In the genomic region with DNA sequence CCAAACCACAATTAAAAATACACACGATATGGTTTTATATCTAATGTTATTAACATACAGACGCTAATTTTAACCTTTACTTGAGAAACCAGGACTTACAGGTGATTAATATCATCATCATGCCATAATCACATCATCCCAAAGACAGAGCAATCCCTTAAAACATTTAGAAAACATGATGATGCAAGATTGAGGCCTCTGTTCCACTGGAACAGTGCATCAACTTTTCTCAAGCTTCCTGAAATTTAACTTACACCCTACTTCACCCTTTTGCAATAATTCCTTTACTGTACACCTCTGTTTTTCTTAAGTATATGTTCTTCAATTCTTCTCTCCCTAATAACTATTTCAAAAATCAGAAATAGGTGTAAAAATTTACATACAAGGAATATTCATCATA, we compare ENCODE assay signal across 32 cellular contexts. TPM values are rescaled to one million over a fixed set of nuclear protein-coding genes. Genes with fewer than 3 reads are reported as not detected.
"Had no signal": no experiment of that assay in that cellular context is flagged by ENCODE, and none has a peak within 500 bp of the region (broad histone marks: within the 10 kb centered on the region; RNA-seq: fewer than 3 reads in every experiment).

No MANE protein-coding gene starts in this region.

- H3K27me3 ChIP-seq: colonic mucosa, esophagus squamous epithelium, gastrocnemius medialis, heart right ventricle, left lung had no signal

- H3K4me1 ChIP-seq: colonic mucosa, esophagus squamous epithelium, gastrocnemius medialis, heart right ventricle, left lung, lower lobe of right lung had no signal

- H3K27ac ChIP-seq: colonic mucosa, epithelial cell of prostate, esophagus squamous epithelium, gastrocnemius medialis, heart right ventricle, left lung, lower lobe of right lung had no signal

- FAIRE-seq: endothelial cell of umbilical vein, islet of Langerhans, keratinocyte had no signal

- DNase-seq: colonic mucosa; cortex of kidney; effector CD4-positive, alpha-beta T cell; effector memory CD4-positive, alpha-beta T cell; erythroblast; esophagus squamous epithelium; foreskin fibroblast; foreskin melanocyte; gastrocnemius medialis; glutamatergic neuron; head of caudate nucleus; heart right ventricle; hippocampal formation; left cardiac atrium; left lung; left ventricle myocardium superior; lower lobe of right lung; mesenchymal stem cell; mucosa of descending colon; naive B cell had no signal

- ATAC-seq: esophagus mucosa, gastrocnemius medialis, heart right ventricle, left cardiac atrium, left lung, left ventricle myocardium superior, lower lobe of right lung, mucosa of descending colon had no signal

- H3K4me3 ChIP-seq: colonic mucosa, esophagus squamous epithelium, gastrocnemius medialis, heart right ventricle, left lung, lower lobe of right lung, mucosa of descending colon had no signal

- H3K9me3 ChIP-seq: colonic mucosa, esophagus squamous epithelium, gastrocnemius medialis, heart right ventricle, left lung, lower lobe of right lung, mucosa of descending colon had no signal

RNA-seq across cellular contexts. Expression of a gene that starts 40.6 kb away (rescaled TPM):
- total RNA-seq: kidney epithelial cell, lung microvascular endothelial cell had no signal

RNA-seq across cellular contexts. Expression of a gene that starts 59.9 kb away (rescaled TPM):
- total RNA-seq: dermis microvascular lymphatic vessel endothelial cell, endothelial cell of umbilical vein, esophagus mucosa, esophagus squamous epithelium, gastrocnemius medialis, glomerular endothelial cell, left cardiac atrium, left ventricle myocardium superior, lower leg skin, lower lobe of right lung, lung microvascular endothelial cell, mesenteric fat pad, myocyte had no signal
- polyA plus RNA-seq: endothelial cell of umbilical vein, keratinocyte had no signal
